ENCODE assay signal across 2 cellular contexts in genomic region chr16:21306712-21307111, GRCh38. TPM values are rescaled to one million over a fixed set of nuclear protein-coding genes. Genes with fewer than 3 reads are reported as not detected.
"Had no signal": no experiment of that assay in that cellular context is flagged by ENCODE, and none has a peak within 500 bp of the region (broad histone marks: within the 10 kb centered on the region; RNA-seq: fewer than 3 reads in every experiment).

No MANE protein-coding gene starts in this region.

RNA-seq across cellular contexts. Expression of gene CRYM, which starts 28.6 kb away (rescaled TPM):
- total RNA-seq: thoracic aorta, tibial nerve had no signal
